In genomic region chr12:7995266-7995963, GRCh38 we compare ENCODE assay signal across 9 cellular contexts. TPM values are rescaled to one million over a fixed set of nuclear protein-coding genes. Genes with fewer than 3 reads are reported as not detected.
DNase-seq lines count a peak whose midpoint lies in the region; ATAC-seq and TF ChIP-seq lines count a peak whose summit lies in the region.
"Had no signal": no experiment of that assay in that cellular context is flagged by ENCODE, and none has a peak within 500 bp of the region (broad histone marks: within the 10 kb centered on the region; RNA-seq: fewer than 3 reads in every experiment).

No MANE protein-coding gene starts in this region.

- H4K20me1 ChIP-seq in DOHH2 (ENCODE audit: control insufficient read depth, insufficient read depth, low read depth, low read length) (no peaks in the 10 kb centered on the region), PC-3 (ENCODE audit: low read length) (no peaks in the 10 kb centered on the region)

- peak; percentile 39 for DNase-seq in HuH-7 (ENCODE audit: low spot score)
- DNase-seq in PC-3, result peak; percentile 73
- DNase-seq in activated T-cell treated with anti-CD3 and anti-CD28 coated beads, Interleukin-2, amount 50 U/mL, for 24 hours, result peak; percentile 80
- DNase-seq in fibroblast of mammary gland (ENCODE audit: low read depth), result peak; percentile 92

- no peak overlapping the region for H2AFZ ChIP-seq in PC-3 (ENCODE audit: low read length)

- H3K36me3 Mint-ChIP-seq in activated T-cell treated with anti-CD3 and anti-CD28 coated beads, Interleukin-2, amount 50 U/mL, for 24 hours (ENCODE audit: low read depth), result no peaks in the 10 kb centered on the region

- TF ChIP-seq CTCF in DOHH2 (IDR thresholded peaks at IDR 0.05; ENCODE audit: low read depth, low read length, poor library complexity, severe bottlenecking), result peak; percentile 74
- TF ChIP-seq CTCF in PC-3 (conservative IDR thresholded peaks at IDR 0.05; ENCODE audit: low read depth, low read length), result peak; percentile 78
- peak; percentile 73 for TF ChIP-seq CTCF in fibroblast of mammary gland (conservative IDR thresholded peaks at IDR 0.05; ENCODE audit: control insufficient read depth, insufficient read depth, low read depth, low read length)
- TF ChIP-seq CTCF in neutrophil (IDR thresholded peaks at IDR 0.05), result peak; percentile 95

- no peak overlapping the region for H3K27ac Mint-ChIP-seq in activated T-cell treated with anti-CD3 and anti-CD28 coated beads, Interleukin-2, amount 50 U/mL, for 24 hours

- H3K4me1 ChIP-seq in DOHH2 (ENCODE audit: control insufficient read depth, low read length) (peaks cover 8% of the 10 kb centered on the region), PC-3 (ENCODE audit: insufficient read depth, low read length) (peaks cover 4% of the 10 kb centered on the region), neutrophil (ENCODE audit: control insufficient read depth in 1 of 2, insufficient read depth in 1 of 2, low read depth in 1 of 2, low read length in 1 of 2) (peaks cover 51 to 53% of the 10 kb centered on the region in 2 experiments), stomach smooth muscle (ENCODE audit: control insufficient read depth, insufficient read depth, low read length) (no peaks in the 10 kb centered on the region)

- peaks cover 20% of the 10 kb centered on the region for H3K4me1 Mint-ChIP-seq in activated T-cell treated with anti-CD3 and anti-CD28 coated beads, Interleukin-2, amount 50 U/mL, for 24 hours (ENCODE audit: low read depth)

- H3K27me3 Mint-ChIP-seq in activated T-cell treated with anti-CD3 and anti-CD28 coated beads, Interleukin-2, amount 50 U/mL, for 24 hours, result no peaks in the 10 kb centered on the region
- H3K27me3 Mint-ChIP-seq: stimulated activated naive CD8-positive, alpha-beta T cell treated with anti-CD3 and anti-CD28 coated beads, Interleukin-15, Interleukin-2, amounts not matched to agents 100 ng/mL and 50 ng/mL, for 24 hours had no signal

- H3K79me2 ChIP-seq in DOHH2 (ENCODE audit: control insufficient read depth, low read length) (no peaks in the 10 kb centered on the region), PC-3 (ENCODE audit: low read length) (no peaks in the 10 kb centered on the region)

- H3K4me3 Mint-ChIP-seq in activated T-cell treated with anti-CD3 and anti-CD28 coated beads, Interleukin-2, amount 50 U/mL, for 24 hours, result no peak overlapping the region
- H3K4me3 Mint-ChIP-seq: stimulated activated naive CD8-positive, alpha-beta T cell treated with anti-CD3 and anti-CD28 coated beads, Interleukin-15, Interleukin-2, amounts not matched to agents 100 ng/mL and 50 ng/mL, for 24 hours had no signal

- POLR2A ChIA-PET in PC-3 (lab: Charles Lee; ENCODE audit: unreplicated experiment), result no interaction called here

- no peak overlapping the region for H3K27ac ChIP-seq in DOHH2 (ENCODE audit: low read depth, low read length)
- H3K27ac ChIP-seq in PC-3 (ENCODE audit: low read length), result peak overlapping the region; percentile 75
- H3K27ac ChIP-seq in neutrophil, result peak overlapping the region; percentile 83
- H3K27ac ChIP-seq in stomach smooth muscle (ENCODE audit: low read length), result peak overlapping the region; percentile 24

- peaks cover 4% of the 10 kb centered on the region for H3K9me3 Mint-ChIP-seq in activated T-cell treated with anti-CD3 and anti-CD28 coated beads, Interleukin-2, amount 50 U/mL, for 24 hours

- no peaks in the 10 kb centered on the region for H3K9me3 ChIP-seq in DOHH2 (ENCODE audit: control insufficient read depth, insufficient read depth, low read length)
- no peaks in the 10 kb centered on the region for H3K9me3 ChIP-seq in PC-3 (ENCODE audit: low read length)
- no peaks in the 10 kb centered on the region for H3K9me3 ChIP-seq in neutrophil
- no peaks in the 10 kb centered on the region for H3K9me3 ChIP-seq in stomach smooth muscle (ENCODE audit: control insufficient read depth in 2 of 2, low read length in 2 of 2)

- no peak overlapping the region for H3K9ac ChIP-seq in PC-3 (ENCODE audit: low read length)
- no peak overlapping the region for H3K9ac ChIP-seq in stomach smooth muscle (ENCODE audit: low read length in 2 of 2)

- H3K27me3 ChIP-seq in DOHH2 (ENCODE audit: control insufficient read depth, low read length) (no peaks in the 10 kb centered on the region), PC-3 (ENCODE audit: low read length) (no peaks in the 10 kb centered on the region), neutrophil (no peaks in the 10 kb centered on the region), stomach smooth muscle (ENCODE audit: control insufficient read depth in 1 of 2, insufficient read depth in 2 of 2, low read length in 2 of 2) (no peaks in the 10 kb centered on the region)

- CTCF ChIA-PET in PC-3 (lab: Charles Lee), result no interaction called here

- H3K36me3 ChIP-seq in DOHH2 (ENCODE audit: control insufficient read depth, low read length) (no peaks in the 10 kb centered on the region), PC-3 (ENCODE audit: low read depth, low read length) (no peaks in the 10 kb centered on the region), neutrophil (no peaks in the 10 kb centered on the region), stomach smooth muscle (ENCODE audit: control insufficient read depth in 2 of 2, insufficient read depth in 2 of 2, low read length in 2 of 2) (no peaks in the 10 kb centered on the region)

- intact Hi-C loops in PC-3 (cut with micrococcal nuclease), result loop anchor here (1.0 kb wide), 1 partner anchor 62 kb away; no protein-coding TSS in a partner anchor

- ATAC-seq in GM21717 (IDR thresholded peaks at IDR 0.05; ENCODE audit: unreplicated experiment) (peak; percentile 97), PC-3 (peak; percentile 98)

- H3F3A ChIP-seq in DOHH2 (ENCODE audit: control insufficient read depth, insufficient read depth) (no peaks in the 10 kb centered on the region), PC-3 (ENCODE audit: low read length, unreplicated experiment) (no peaks in the 10 kb centered on the region)

- H3K4me3 ChIP-seq in DOHH2 (ENCODE audit: low read length) (no peak overlapping the region), PC-3 (ENCODE audit: low read length) (no peak overlapping the region), fibroblast of mammary gland (ENCODE audit: control insufficient read depth, low read depth, low read length) (peak overlapping the region; percentile 37), neutrophil (ENCODE audit: low read depth in 1 of 2, low read length in 1 of 2) (peak overlapping the region; percentile 8 to 23), stomach smooth muscle (ENCODE audit: low read length in 2 of 2) (no peak overlapping the region)

- no peak overlapping the region for H3K4me2 ChIP-seq in DOHH2 (ENCODE audit: low read length)
- peak overlapping the region; percentile 66 for H3K4me2 ChIP-seq in PC-3 (ENCODE audit: low read length)

- H3K9me2 ChIP-seq in DOHH2 (replicated peaks; ENCODE audit: control insufficient read depth, low read length) (no peaks in the 10 kb centered on the region), PC-3 (replicated peaks; ENCODE audit: low read length) (no peaks in the 10 kb centered on the region)

- no TSS peak for BruUV-seq in PC-3 (replicated peaks; lab: Mats Ljungman, UMichigan)

RNA-seq across cellular contexts. Expression of gene FOXJ2, which starts 37.1 kb away (rescaled TPM):
- total RNA-seq in PC-3 (2014; rRNA removed), result 6.9 and 10.0 TPM in 2 replicates

RNA-seq across cellular contexts. Expression of gene SLC2A3, which starts 59.4 kb away (rescaled TPM):
- not detected in 2 replicates for total RNA-seq in PC-3 (2014; rRNA removed)

Comparison
In these comparisons a context has a peak if more than half of its experiments do, and no peak if none do; other contexts are left out.
1. H3K4me3 ChIP-seq: peak in fibroblast of mammary gland (single experiment) and neutrophil (2 of 2); none in DOHH2 (single experiment), PC-3 (single experiment) and stomach smooth muscle (0 of 2).
2. DNase-seq: peak in every context shown above with its lines; median percentile 92 in fibroblast of mammary gland; 80 in activated T-cell treated with anti-CD3 and anti-CD28 coated beads, Interleukin-2, amount 50 U/mL, for 24 hours; 73 in PC-3; 39 in HuH-7.
3. Peak in every context shown above with its lines, with median percentiles within 50 percentile points of each other: CTCF ChIP-seq.